32 cellular contexts compared by ENCODE assay signal in the genomic region with DNA sequence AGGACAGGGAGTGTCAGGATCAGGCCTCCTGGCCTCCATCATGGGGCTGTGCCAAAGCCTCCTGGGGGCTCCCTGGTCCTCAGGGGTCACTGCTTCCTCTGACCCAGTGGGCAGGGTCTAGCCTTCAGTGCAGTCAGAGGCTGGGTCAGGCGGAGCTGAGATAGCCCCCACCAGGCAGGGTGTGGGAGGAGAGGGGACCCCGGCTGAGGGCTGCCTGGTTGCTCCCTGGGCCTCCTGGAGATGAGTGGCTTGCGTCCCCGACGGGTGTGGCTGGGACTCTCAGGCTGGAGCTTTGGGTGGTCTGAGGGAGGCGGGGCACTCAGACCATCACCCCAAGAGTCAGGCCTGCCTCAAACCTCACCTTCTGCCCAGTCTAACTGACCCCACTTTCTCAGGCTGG. TPM values are rescaled to one million over a fixed set of nuclear protein-coding genes. Genes with fewer than 3 reads are reported as not detected.
"Had no signal": no experiment of that assay in that cellular context is flagged by ENCODE, and none has a peak within 500 bp of the region (broad histone marks: within the 10 kb centered on the region; RNA-seq: fewer than 3 reads in every experiment).

No MANE protein-coding gene starts in this region.

- H3K9me3 ChIP-seq: Peyer's patch, SJCRH30 had no signal

- H3K4me3 ChIP-seq: Peyer's patch, SJCRH30, SK-N-MC had no signal

- H3K27me3 ChIP-seq: Peyer's patch, SJCRH30 had no signal

- H3K36me3 ChIP-seq: brain microvascular endothelial cell, Peyer's patch, SJCRH30 had no signal

- ATAC-seq: activated CD8-positive, alpha-beta T cell treated with anti-CD3 and anti-CD28 coated beads for 36 hours; activated T-cell treated with anti-CD3 and anti-CD28 coated beads, Interleukin-2, amount 50 U/mL, for 72 hours; activated T-helper 17 cell treated with anti-CD3 and anti-CD28 coated beads, Interleukin-2, amount 50 U/mL, for 72 hours; PC-3 had no signal

- DNase-seq: activated CD4-positive, alpha-beta T cell treated with anti-CD3 and anti-CD28 coated beads, Interleukin-2, amount 10 ng/mL, durations not matched to agents 24 days and 14 days; activated CD4-positive, alpha-beta T cell treated with anti-CD3 and anti-CD28 coated beads, Interleukin-2, amount 50 U/mL, for 4 hours; activated CD8-positive, alpha-beta T cell treated with anti-CD3 and anti-CD28 coated beads for 36 hours; activated effector memory CD4-positive, alpha-beta T cell treated with anti-CD3 and anti-CD28 coated beads, Interleukin-2, amount 50 U/mL, for 16 hours; activated naive CD4-positive, alpha-beta T cell; activated naive CD4-positive, alpha-beta T cell treated with anti-CD3 and anti-CD28 coated beads, Interleukin-2, amount 50 U/mL, for 16 hours; activated naive CD8-positive, alpha-beta T cell treated with anti-CD3 and anti-CD28 coated beads for 36 hours; activated T-cell treated with anti-CD3 and anti-CD28 coated beads, Interleukin-2, amount 50 U/mL, for 1 hour; activated T-cell treated with anti-CD3 and anti-CD28 coated beads, Interleukin-2, amount 50 U/mL, for 72 hours; amniotic stem cell; aorta; brain microvascular endothelial cell; Kasumi-1; KG1; MM.1S; MV-4-11; NCI-H1092; NCI-H1436 treated with DMSO at 0.1 percent for 48 hours; NCI-H1694 treated with DMSO at 0.1 percent for 48 hours; NCI-H345; NCI-H524 treated with DMSO at 0.1 percent for 48 hours; NCI-H748 treated with DMSO at 0.1 percent for 48 hours; NK-92 treated with Interleukin-12 subunit alpha and Interleukin-12 subunit beta, amount 100 ng/mL, for 24 hours; PC-3; Peyer's patch; SHP77; SJCRH30 had no signal

- H3K27ac ChIP-seq: brain microvascular endothelial cell, Peyer's patch, RWPE1, SK-N-MC had no signal

RNA-seq across cellular contexts. Expression of a gene that starts 21.7 kb away (rescaled TPM):
- total RNA-seq: activated CD4-positive, alpha-beta T cell treated with anti-CD3 and anti-CD28 coated beads, Interleukin-2, amount 10 ng/mL, durations not matched to agents 24 days and 14 days; activated CD8-positive, alpha-beta memory T cell treated with anti-CD3 and anti-CD28 coated beads for 36 hours; activated CD8-positive, alpha-beta T cell treated with anti-CD3 and anti-CD28 coated beads for 36 hours; activated naive CD8-positive, alpha-beta T cell treated with anti-CD3 and anti-CD28 coated beads for 36 hours; activated T-cell treated with anti-CD3 and anti-CD28 coated beads, Interleukin-2, amount 50 U/mL, for 72 hours; activated T-helper 17 cell treated with anti-CD3 and anti-CD28 coated beads, Interleukin-2, amount 50 U/mL, for 72 hours; aorta; NCI-H460; PC-3; Peyer's patch had no signal
- polyA plus RNA-seq: aorta had no signal

RNA-seq across cellular contexts. Expression of a gene that starts 48.7 kb away (rescaled TPM):
- total RNA-seq: activated CD4-positive, alpha-beta T cell treated with anti-CD3 and anti-CD28 coated beads, Interleukin-2, amount 10 ng/mL, durations not matched to agents 24 days and 14 days; activated CD8-positive, alpha-beta memory T cell treated with anti-CD3 and anti-CD28 coated beads for 36 hours; activated CD8-positive, alpha-beta T cell treated with anti-CD3 and anti-CD28 coated beads for 36 hours; activated naive CD8-positive, alpha-beta T cell treated with anti-CD3 and anti-CD28 coated beads for 36 hours; activated T-cell treated with anti-CD3 and anti-CD28 coated beads, Interleukin-2, amount 50 U/mL, for 72 hours; activated T-helper 17 cell treated with anti-CD3 and anti-CD28 coated beads, Interleukin-2, amount 50 U/mL, for 72 hours; aorta; NCI-H460; PC-3; Peyer's patch had no signal
- polyA plus RNA-seq: aorta had no signal

RNA-seq across cellular contexts. Expression of a gene that starts 53.0 kb away (rescaled TPM):
- total RNA-seq: activated CD4-positive, alpha-beta T cell treated with anti-CD3 and anti-CD28 coated beads, Interleukin-2, amount 10 ng/mL, durations not matched to agents 24 days and 14 days; activated T-helper 17 cell treated with anti-CD3 and anti-CD28 coated beads, Interleukin-2, amount 50 U/mL, for 72 hours; NCI-H460; PC-3 had no signal
